8 cellular contexts compared by ENCODE assay signal in the genomic region with DNA sequence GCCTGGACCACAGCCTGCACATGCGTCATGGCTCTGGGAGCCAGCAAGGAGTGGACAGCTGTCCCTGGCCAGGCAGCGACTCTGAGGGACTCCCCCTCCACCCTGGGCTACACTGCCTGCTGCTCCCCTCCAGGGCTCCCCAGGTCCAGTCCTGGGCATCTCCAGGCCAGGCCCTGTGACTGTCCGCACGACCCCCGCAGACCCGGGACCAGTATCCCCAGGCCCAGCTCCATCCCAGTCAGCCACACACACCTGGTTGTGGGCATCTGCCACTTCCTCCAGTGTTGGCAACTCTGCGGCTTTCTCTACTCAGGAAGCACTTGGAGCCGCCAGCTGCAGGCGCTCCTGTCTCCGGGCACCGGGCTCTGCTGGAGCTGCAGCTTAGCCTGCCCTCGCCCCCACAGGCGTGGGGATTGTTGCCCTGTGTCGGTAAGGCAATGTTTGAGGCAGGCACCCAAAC. TPM values are rescaled to one million over a fixed set of nuclear protein-coding genes. Genes with fewer than 3 reads are reported as not detected.
A peak's percentile ranks its signal among the peaks of the same experiment; 100 is the strongest.
DNase-seq lines count a peak whose midpoint lies in the region; ATAC-seq and TF ChIP-seq lines count a peak whose summit lies in the region.

No MANE protein-coding gene starts in this region.

- peaks cover 53% of the 10 kb centered on the region for H3K79me2 ChIP-seq in neural progenitor cell (ENCODE audit: low read depth)

- TF ChIP-seq CTCF in C4-2B (conservative IDR thresholded peaks at IDR 0.05) (no peak), Panc1 (IDR thresholded peaks at IDR 0.05) (no peak), neural progenitor cell (IDR thresholded peaks at IDR 0.05) (no peak), foreskin keratinocyte (conservative IDR thresholded peaks at IDR 0.05) (no peak)

- peaks cover 2% of the 10 kb centered on the region for H3K36me3 Mint-ChIP-seq in neural progenitor cell

- H4K20me1 ChIP-seq in neural progenitor cell (ENCODE audit: low read depth), result peaks cover 61% of the 10 kb centered on the region

- CTCF ChIA-PET in Panc1 (lab: Charles Lee), result no interaction called here

- POLR2A ChIA-PET in Panc1 (lab: Charles Lee), result no interaction called here

- H3K9me3 ChIP-seq in Panc1 (ENCODE audit: control insufficient read depth, insufficient read depth, low read depth, low read length), result no peaks in the 10 kb centered on the region
- H3K9me3 ChIP-seq in esophagus (ENCODE audit: control insufficient read depth in 2 of 2, insufficient read depth in 1 of 2, low read depth in 1 of 2, low read length in 1 of 2), result no peaks in the 10 kb centered on the region
- no peaks in the 10 kb centered on the region for H3K9me3 ChIP-seq in neural progenitor cell (ENCODE audit: low read depth)

- no TSS peak for BruUV-seq in Panc1 (replicated peaks; lab: Mats Ljungman, UMichigan)

- in situ Hi-C loops in Panc1 (cut with HindIII; ENCODE audit: low pct_unique_long_range_greater_than_20kb, low sequenced_read_pairs), result no loop called here

- no peak overlapping the region for H3K9ac ChIP-seq in neural progenitor cell

- peaks cover 7% of the 10 kb centered on the region for H3K27me3 Mint-ChIP-seq in neural progenitor cell (ENCODE audit: insufficient read depth, low read depth)

- H3K4me2 ChIP-seq in neural progenitor cell, result peak overlapping the region; percentile 99

- no peaks in the 10 kb centered on the region for H3K9me3 Mint-ChIP-seq in neural progenitor cell

- no peak overlapping the region for H3K27ac Mint-ChIP-seq in neural progenitor cell

- H3K4me1 ChIP-seq in Panc1 (ENCODE audit: control insufficient read depth, insufficient read depth, low read length), result peaks cover 4% of the 10 kb centered on the region; the same call in 1 of the 2 replicates
- H3K4me1 ChIP-seq in esophagus (ENCODE audit: control insufficient read depth in 2 of 2, insufficient read depth in 2 of 2, low read length in 1 of 2), result peaks cover 7 to 19% of the 10 kb centered on the region in 2 donors
- peaks cover 9% of the 10 kb centered on the region for H3K4me1 ChIP-seq in neural progenitor cell
- no peaks in the 10 kb centered on the region for H3K4me1 ChIP-seq in foreskin keratinocyte

- H3K27me3 ChIP-seq in Panc1 (ENCODE audit: control insufficient read depth, insufficient read depth, low read length), result no peaks in the 10 kb centered on the region
- H3K27me3 ChIP-seq in esophagus (ENCODE audit: control insufficient read depth in 1 of 2, insufficient read depth in 2 of 2, low read length in 2 of 2), result no peaks in the 10 kb centered on the region
- no peaks in the 10 kb centered on the region for H3K27me3 ChIP-seq in neural progenitor cell
- H3K27me3 ChIP-seq in foreskin keratinocyte, result no peaks in the 10 kb centered on the region

- peak overlapping the region; percentile 93 for H3K27ac ChIP-seq in C4-2B
- peak overlapping the region; percentile 54 for H3K27ac ChIP-seq in Panc1 (ENCODE audit: low read length)
- peak overlapping the region; percentile 98 to 99 for H3K27ac ChIP-seq in esophagus (ENCODE audit: low read depth in 2 of 2, low read length in 1 of 2)
- no peak overlapping the region for H3K27ac ChIP-seq in neural progenitor cell
- no peak overlapping the region for H3K27ac ChIP-seq in foreskin keratinocyte

- H3K4me3 ChIP-seq in Panc1 (ENCODE audit: low read depth in 2 of 2, low read length in 2 of 2) (peak overlapping the region; percentile 70 to 82), esophagus (ENCODE audit: low read depth in 1 of 2, low read length in 2 of 2) (peak overlapping the region; percentile 57 to 69), neural progenitor cell (peak overlapping the region; percentile 66)

- intact Hi-C loops in Panc1 (cut with micrococcal nuclease; ENCODE audit: unreplicated experiment), result no loop called here

- peaks cover 13% of the 10 kb centered on the region for H3K4me1 Mint-ChIP-seq in neural progenitor cell

- H3K36me3 ChIP-seq in Panc1 (ENCODE audit: control insufficient read depth, insufficient read depth, low read length) (no peaks in the 10 kb centered on the region), esophagus (ENCODE audit: control insufficient read depth in 2 of 2, insufficient read depth in 2 of 2, low read length in 1 of 2) (peaks cover 0 to 7% of the 10 kb centered on the region in 2 donors), neural progenitor cell (no peaks in the 10 kb centered on the region)

- no peak overlapping the region for H2AFZ ChIP-seq in neural progenitor cell (replicated peaks)

- DNase-seq in Panc1 (ENCODE audit: low read depth, low spot score), result no peak
- no peak for DNase-seq in neural progenitor cell (ENCODE audit: low spot score)
- DNase-seq in foreskin keratinocyte, result no peak
- DNase-seq in stimulated activated CD4-positive, alpha-beta T cell treated with anti-CD3 and anti-CD28 coated beads, Interleukin-4, amount 100 ng/mL, for 4 hours, result no peak

- peaks cover 8% of the 10 kb centered on the region for H3F3A ChIP-seq in neural progenitor cell (ENCODE audit: low read depth)

- WGBS in esophagus, 2 donors, result 53 to 56% methylated on average over 14 of the region's 14 CpGs

- ATAC-seq in Panc1 (no peak), HG03095 (IDR thresholded peaks at IDR 0.05; ENCODE audit: unreplicated experiment) (no peak), GM19452 (IDR thresholded peaks at IDR 0.05; ENCODE audit: unreplicated experiment) (no peak), foreskin keratinocyte (no peak)

- peak overlapping the region; percentile 64 for H3K4me3 Mint-ChIP-seq in neural progenitor cell

RNA-seq across cellular contexts. Expression of gene ULK1, which starts 2.4 kb away (rescaled TPM):
- total RNA-seq in Panc1 (2021; ENCODE audit: unreplicated experiment), result 72.1 TPM
- 92.3 TPM for polyA plus RNA-seq in Panc1 (2012; ENCODE audit: insufficient read length)
- 10 to 100 TPM; 11.5 to 31.6 TPM for polyA plus RNA-seq in esophagus
- total RNA-seq in neural progenitor cell (ENCODE audit: low replicate concordance), result 4.9 and 16.0 TPM in 2 replicates
- total RNA-seq in foreskin keratinocyte, result 5.4 and 7.0 TPM in 2 replicates
- 4.5 and 6.0 TPM in 2 replicates for polyA plus RNA-seq in foreskin keratinocyte

RNA-seq across cellular contexts. Expression of gene PUS1, which starts 32.2 kb away (rescaled TPM):
- total RNA-seq in Panc1 (2021; ENCODE audit: unreplicated experiment), result 108 TPM
- polyA plus RNA-seq in Panc1 (2012; ENCODE audit: insufficient read length), result 110 TPM
- 10 to 100 TPM; 27.5 to 28.7 TPM for polyA plus RNA-seq in esophagus
- total RNA-seq in neural progenitor cell (ENCODE audit: low replicate concordance), result 15.9 and 17.8 TPM in 2 replicates
- 26.4 and 31.8 TPM in 2 replicates for total RNA-seq in foreskin keratinocyte
- 46.8 and 47.4 TPM in 2 replicates for polyA plus RNA-seq in foreskin keratinocyte

RNA-seq across cellular contexts. Expression of gene EP400, which starts 52.9 kb away (rescaled TPM):
- total RNA-seq in Panc1 (2021; ENCODE audit: unreplicated experiment), result 59.4 TPM
- polyA plus RNA-seq in Panc1 (2012; ENCODE audit: insufficient read length), result 36.9 TPM
- 10 to 100 TPM in 1 of 2 donors, 1 to 10 TPM in 1; 8.9 to 17.1 TPM for polyA plus RNA-seq in esophagus
- 16.3 and 21.2 TPM in 2 replicates for total RNA-seq in neural progenitor cell (ENCODE audit: low replicate concordance)
- 15.5 and 18.4 TPM in 2 replicates for total RNA-seq in foreskin keratinocyte
- polyA plus RNA-seq in foreskin keratinocyte, result 9.5 and 11.7 TPM in 2 replicates

Comparison
In these comparisons a context has a peak if more than half of its experiments do, and no peak if none do; other contexts are left out.
1. H3K27ac ChIP-seq: peak in C4-2B (single experiment), Panc1 (single experiment) and esophagus (2 of 2); none in neural progenitor cell (single experiment) and foreskin keratinocyte (single experiment).
2. Peak in every context shown above with its lines, with median percentiles within 50 percentile points of each other: H3K4me3 ChIP-seq.